ENCODE assay signal across 14 cellular contexts in genomic region chr1:208117410-208117809, GRCh38.
A peak's percentile ranks its signal among the peaks of the same experiment; 100 is the strongest.
DNase-seq lines count a peak whose midpoint lies in the region; ATAC-seq and TF ChIP-seq lines count a peak whose summit lies in the region.
"Had no signal": no experiment of that assay in that cellular context is flagged by ENCODE, and none has a peak within 500 bp of the region (broad histone marks: within the 10 kb centered on the region; RNA-seq: fewer than 3 reads in every experiment).

No MANE protein-coding gene starts in this region.

- H3K27me3 ChIP-seq in endodermal cell (ENCODE audit: control insufficient read depth, insufficient read depth, low read length, poor library complexity, severe bottlenecking), result no peaks in the 10 kb centered on the region
- no peaks in the 10 kb centered on the region for H3K27me3 ChIP-seq in psoas muscle (ENCODE audit: insufficient read depth in 3 of 3, low read length in 2 of 3)
- H3K27me3 ChIP-seq: BLaER1 treated with 17β-estradiol and CSF1 and Interleukin-3, amounts not matched to agents 10 nM and 100 nM had no signal

- H3K9me3 ChIP-seq in endodermal cell (ENCODE audit: control insufficient read depth, low read length) (no peaks in the 10 kb centered on the region), psoas muscle (no peaks in the 10 kb centered on the region)
- H3K9me3 ChIP-seq: BLaER1 treated with 17β-estradiol and CSF1 and Interleukin-3, amounts not matched to agents 10 nM and 100 nM had no signal

- H3K27me3 Mint-ChIP-seq in endodermal cell (ENCODE audit: insufficient read depth), result no peaks in the 10 kb centered on the region
- peaks cover 8% of the 10 kb centered on the region for H3K27me3 Mint-ChIP-seq in activated CD8-positive, alpha-beta T cell treated with anti-CD3 and anti-CD28 coated beads, Interleukin-2, amount 10 ng/mL, durations not matched to agents 7 days and 5 days (ENCODE audit: low read depth)
- H3K27me3 Mint-ChIP-seq: CD4-positive, CD25-positive, alpha-beta regulatory T cell had no signal

- ATAC-seq in Right ventricle myocardium superior (ENCODE audit: poor library complexity) (peak; percentile 38), left ventricle myocardium superior (peak; percentile 62), psoas muscle (peak; percentile 19 to 59 (median 43))
- no peak for ATAC-seq in activated CD4-positive, CD25-positive, alpha-beta regulatory T cell treated with anti-CD3 and anti-CD28 coated beads, Interleukin-2, amount 50 U/mL, for 24 hours
- no peak for ATAC-seq in activated CD8-positive, alpha-beta T cell treated with anti-CD3 and anti-CD28 coated beads, Interleukin-2, amount 10 ng/mL, durations not matched to agents 7 days and 5 days

- WGBS in endodermal cell (ENCODE audit: insufficient coverage in 1 of 2, insufficient read length in 1 of 2), 2 experiments, result 93 to 97% methylated on average over 2 to 3 of the region's 3 CpGs
- 23 to 35% (median 33%) methylated on average over 3 of the region's 3 CpGs for WGBS in psoas muscle, 3 donors

- DNase-seq in Right ventricle myocardium superior (no peak), cardiac septum (ENCODE audit: low spot score) (no peak), endodermal cell (no peak), left ventricle myocardium superior (no peak), psoas muscle (no peak), occipital lobe (lab: John Stamatoyannopoulos, UW) (no peak)
- no peak for DNase-seq in activated CD8-positive, alpha-beta T cell treated with anti-CD3 and anti-CD28 coated beads, Interleukin-2, amount 10 ng/mL, durations not matched to agents 7 days and 5 days
- DNase-seq: 8988T; CD4-positive, CD25-positive, alpha-beta regulatory T cell; GM23248; H7 had no signal

- POLR2A ChIA-PET in activated CD8-positive, alpha-beta T cell treated with anti-CD3 and anti-CD28 coated beads, Interleukin-2, amount 10 ng/mL, durations not matched to agents 7 days and 5 days (lab: Charles Lee), result no interaction called here

- no peak overlapping the region for H3K9ac ChIP-seq in endodermal cell (ENCODE audit: extremely low read depth, low read length, poor library complexity, severe bottlenecking)
- H3K9ac ChIP-seq: BLaER1 treated with 17β-estradiol and CSF1 and Interleukin-3, amounts not matched to agents 10 nM and 100 nM; GM23248 had no signal

- TF ChIP-seq CTCF in endodermal cell (conservative IDR thresholded peaks at IDR 0.05) (no peak), psoas muscle (IDR thresholded peaks at IDR 0.05) (no peak)

- H3K4me1 ChIP-seq in endodermal cell (ENCODE audit: control insufficient read depth, insufficient read depth, low read length), result peaks cover 31% of the 10 kb centered on the region
- H3K4me1 ChIP-seq in psoas muscle, result peaks cover 25% of the 10 kb centered on the region

- H3K27ac ChIP-seq in endodermal cell (ENCODE audit: low read depth, low read length) (no peak overlapping the region), psoas muscle (no peak overlapping the region)
- H3K27ac ChIP-seq: BLaER1 treated with 17β-estradiol and CSF1 and Interleukin-3, amounts not matched to agents 10 nM and 100 nM; GM23248; HL-60 had no signal

- peaks cover 38% of the 10 kb centered on the region for H3K4me1 Mint-ChIP-seq in endodermal cell
- no peaks in the 10 kb centered on the region for H3K4me1 Mint-ChIP-seq in activated CD8-positive, alpha-beta T cell treated with anti-CD3 and anti-CD28 coated beads, Interleukin-2, amount 10 ng/mL, durations not matched to agents 7 days and 5 days (ENCODE audit: low read depth)
- H3K4me1 Mint-ChIP-seq: CD4-positive, CD25-positive, alpha-beta regulatory T cell had no signal

- H3K4me3 ChIP-seq in endodermal cell (ENCODE audit: low read length) (no peak overlapping the region), psoas muscle (no peak overlapping the region)
- H3K4me3 ChIP-seq: BLaER1 treated with 17β-estradiol and CSF1 and Interleukin-3, amounts not matched to agents 10 nM and 100 nM; GM23248 had no signal

- intact Hi-C loops in Right ventricle myocardium superior (cut with DNase I) (no loop called here), cardiac septum (cut with DNase I) (no loop called here), left ventricle myocardium superior (cut with micrococcal nuclease) (no loop called here), psoas muscle (cut with DNase I) (no loop called here)

- peak overlapping the region; percentile 37 for H3K27ac Mint-ChIP-seq in endodermal cell
- H3K27ac Mint-ChIP-seq in activated CD8-positive, alpha-beta T cell treated with anti-CD3 and anti-CD28 coated beads, Interleukin-2, amount 10 ng/mL, durations not matched to agents 7 days and 5 days, result no peak overlapping the region
- H3K27ac Mint-ChIP-seq: CD4-positive, CD25-positive, alpha-beta regulatory T cell had no signal

- peaks cover 38% of the 10 kb centered on the region for H3K36me3 ChIP-seq in endodermal cell (ENCODE audit: control insufficient read depth, insufficient read depth, low read length)
- H3K36me3 ChIP-seq in psoas muscle (ENCODE audit: insufficient read depth in 1 of 2, low read depth in 1 of 2), result no peaks in the 10 kb centered on the region
- H3K36me3 ChIP-seq: BLaER1 treated with 17β-estradiol and CSF1 and Interleukin-3, amounts not matched to agents 10 nM and 100 nM had no signal

- CTCF ChIA-PET in activated CD8-positive, alpha-beta T cell treated with anti-CD3 and anti-CD28 coated beads, Interleukin-2, amount 10 ng/mL, durations not matched to agents 7 days and 5 days (lab: Charles Lee), result no interaction called here

- no peak overlapping the region for H3K4me3 Mint-ChIP-seq in endodermal cell
- H3K4me3 Mint-ChIP-seq in activated CD8-positive, alpha-beta T cell treated with anti-CD3 and anti-CD28 coated beads, Interleukin-2, amount 10 ng/mL, durations not matched to agents 7 days and 5 days, result no peak overlapping the region
- H3K4me3 Mint-ChIP-seq: CD4-positive, CD25-positive, alpha-beta regulatory T cell had no signal

- H3K36me3 Mint-ChIP-seq in endodermal cell (ENCODE audit: low read depth), result peaks cover 4% of the 10 kb centered on the region
- H3K36me3 Mint-ChIP-seq in activated CD8-positive, alpha-beta T cell treated with anti-CD3 and anti-CD28 coated beads, Interleukin-2, amount 10 ng/mL, durations not matched to agents 7 days and 5 days (ENCODE audit: low read depth), result no peaks in the 10 kb centered on the region
- H3K36me3 Mint-ChIP-seq: CD4-positive, CD25-positive, alpha-beta regulatory T cell had no signal

- no peaks in the 10 kb centered on the region for H3K9me3 Mint-ChIP-seq in endodermal cell
- H3K9me3 Mint-ChIP-seq in activated CD8-positive, alpha-beta T cell treated with anti-CD3 and anti-CD28 coated beads, Interleukin-2, amount 10 ng/mL, durations not matched to agents 7 days and 5 days (ENCODE audit: insufficient read depth), result no peaks in the 10 kb centered on the region
- H3K9me3 Mint-ChIP-seq: CD4-positive, CD25-positive, alpha-beta regulatory T cell had no signal

Comparison
In these comparisons a context has a peak if more than half of its experiments do, and no peak if none do; other contexts are left out.
1. ATAC-seq: peak in Right ventricle myocardium superior (single experiment), left ventricle myocardium superior (single experiment) and psoas muscle (4 of 4); none in activated CD4-positive, CD25-positive, alpha-beta regulatory T cell treated with anti-CD3 and anti-CD28 coated beads, Interleukin-2, amount 50 U/mL, for 24 hours (0 of 2) and activated CD8-positive, alpha-beta T cell treated with anti-CD3 and anti-CD28 coated beads, Interleukin-2, amount 10 ng/mL, durations not matched to agents 7 days and 5 days (single experiment).